2 cellular contexts compared by ENCODE assay signal in genomic region chr16:29656688-29657523, GRCh38.
TF ChIP-seq lines count a peak whose summit lies in the region.

No MANE protein-coding gene starts in this region.

TF ChIP-seq in A549, 52 proteins besides CTCF, POLR2A, EP300 and RAD21:
- no peak for TF ChIP-seq HOXB5 (CRISPR knock-in tag; IDR thresholded peaks at IDR 0.05)
- TF ChIP-seq MAFK (IDR thresholded peaks at IDR 0.05; ENCODE audit: partially characterized antibody), result no peak
- no peak for TF ChIP-seq KDM5A (IDR thresholded peaks at IDR 0.05)
- TF ChIP-seq ZNF302 (CRISPR knock-in tag; IDR thresholded peaks at IDR 0.05), result no peak
- no peak for TF ChIP-seq ZFP36 (IDR thresholded peaks at IDR 0.05; ENCODE audit: borderline replicate concordance, partially characterized antibody)
- no peak for TF ChIP-seq USF2 (IDR thresholded peaks at IDR 0.05)
- no peak for TF ChIP-seq CEBPB (IDR thresholded peaks at IDR 0.05)
- no peak for TF ChIP-seq NPAS2 (CRISPR knock-in tag; IDR thresholded peaks at IDR 0.05; ENCODE audit: borderline replicate concordance)
- no peak for TF ChIP-seq MAX (IDR thresholded peaks at IDR 0.05)
- no peak for TF ChIP-seq HDAC2 (IDR thresholded peaks at IDR 0.05)
- no peak for TF ChIP-seq HES2 (IDR thresholded peaks at IDR 0.05)
- TF ChIP-seq HOXB13 (CRISPR knock-in tag; IDR thresholded peaks at IDR 0.05; ENCODE audit: low read depth), result no peak

TF ChIP-seq in H1, 55 proteins besides CTCF, POLR2A, EP300 and RAD21:
- TF ChIP-seq CBX8 (IDR thresholded peaks at IDR 0.05; ENCODE audit: borderline replicate concordance, low read depth, low read length) (no peak), CHD7 (IDR thresholded peaks at IDR 0.05; ENCODE audit: insufficient replicate concordance, low read length) (no peak), SP4 (IDR thresholded peaks at IDR 0.05; ENCODE audit: low read length) (no peak), GABPA (IDR thresholded peaks at IDR 0.05; ENCODE audit: borderline replicate concordance, insufficient read depth, low read length) (no peak), CHD1 (IDR thresholded peaks at IDR 0.05; ENCODE audit: low read depth, low read length) (no peak), TAF7 (optimal IDR thresholded peaks at IDR 0.05; ENCODE audit: borderline replicate concordance, low read depth, low read length) (no peak), ATF2 (IDR thresholded peaks at IDR 0.05; ENCODE audit: low read length) (no peak), NANOG (IDR thresholded peaks at IDR 0.05; ENCODE audit: insufficient read depth, low read depth, low read length, poor library complexity, severe bottlenecking) (no peak), TCF12 (IDR thresholded peaks at IDR 0.05; ENCODE audit: low read depth, low read length) (no peak)
